15 cellular contexts compared by ENCODE assay signal in the genomic region with DNA sequence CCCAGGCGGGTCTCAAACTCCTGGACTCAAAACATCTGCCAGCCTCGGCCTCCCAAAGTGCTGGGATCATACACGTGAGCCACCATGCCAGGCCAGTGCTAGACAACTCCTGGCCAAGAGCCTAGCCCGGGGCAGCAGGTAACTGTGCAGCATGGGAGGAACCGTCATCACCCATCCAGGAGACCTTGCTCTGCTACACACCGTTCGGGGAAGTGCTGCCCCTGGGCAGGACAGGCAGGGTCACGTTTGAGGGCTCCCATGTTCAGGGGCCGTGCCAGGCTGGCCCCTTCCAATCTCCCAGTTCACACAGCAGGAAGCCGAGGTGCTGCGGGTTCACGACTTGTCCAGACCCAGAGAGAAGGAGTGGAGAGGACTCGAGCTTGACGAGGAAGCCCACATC. TPM values are rescaled to one million over a fixed set of nuclear protein-coding genes. Genes with fewer than 3 reads are reported as not detected.
DNase-seq lines count a peak whose midpoint lies in the region; ATAC-seq, FAIRE-seq and TF ChIP-seq lines count a peak whose summit lies in the region.
"Had no signal": no experiment of that assay in that cellular context is flagged by ENCODE, and none has a peak within 500 bp of the region (broad histone marks: within the 10 kb centered on the region; RNA-seq: fewer than 3 reads in every experiment).

No MANE protein-coding gene starts in this region.

- intact Hi-C loops in left cardiac atrium (cut with DNase I): no loop called here
- intact Hi-C loops in cardiac septum (cut with DNase I): no loop called here
- intact Hi-C loops in kidney (cut with DNase I): no loop called here
- intact Hi-C loops in spleen (cut with DNase I; ENCODE audit: low total_unique reads): no loop called here

- DNase-seq in left cardiac atrium (peak; percentile 14), cardiac septum (ENCODE audit: low spot score) (no peak), kidney (peak; percentile 58), neuronal stem cell (ENCODE audit: low spot score) (no peak), spleen (peak; percentile 74), HK-2 (ENCODE audit: unreplicated experiment) (no peak), GM10266 (ENCODE audit: extremely low spot score) (no peak)
- DNase-seq: ACHN; CD4-positive, CD25-positive, alpha-beta regulatory T cell; H7 had no signal

- no peak overlapping the region for H2BK5ac ChIP-seq in neuronal stem cell (ENCODE audit: low read length)

- H3K4me2 ChIP-seq in neuronal stem cell (ENCODE audit: insufficient read depth, low read length, poor library complexity, severe bottlenecking): no peak overlapping the region
- H3K4me2 ChIP-seq: BLaER1 treated with 17β-estradiol and CSF1 and Interleukin-3, amounts not matched to agents 10 nM and 100 nM; GM23338 had no signal

- peaks cover 0 to 2% (median 0%) of the 10 kb centered on the region in 3 experiments for H3K27me3 ChIP-seq in neuronal stem cell (ENCODE audit: control insufficient read depth in 3 of 3, insufficient read depth in 3 of 3, low read depth in 1 of 3, low read length in 3 of 3)
- H3K27me3 ChIP-seq in spleen (replicated peaks in 1 of 7): no peaks in the 10 kb centered on the region
- H3K27me3 ChIP-seq: BLaER1 treated with 17β-estradiol and CSF1 and Interleukin-3, amounts not matched to agents 10 nM and 100 nM had no signal

- no peak overlapping the region for H3K14ac ChIP-seq in neuronal stem cell (ENCODE audit: low read length)

- H2AFZ ChIP-seq in neuronal stem cell (ENCODE audit: low read length): no peak overlapping the region
- H2AFZ ChIP-seq: GM23338 had no signal

- H2BK15ac ChIP-seq in neuronal stem cell (ENCODE audit: low read length): no peak overlapping the region

- peak overlapping the region; percentile 15 for H3K18ac ChIP-seq in neuronal stem cell (ENCODE audit: low read length)

- no peak overlapping the region for H4K8ac ChIP-seq in neuronal stem cell (ENCODE audit: low read depth, low read length)

- no peak overlapping the region for H2BK12ac ChIP-seq in neuronal stem cell (ENCODE audit: low read length)

- H3K4me3 ChIP-seq in kidney (ENCODE audit: low read length in 2 of 2): no peak overlapping the region
- H3K4me3 ChIP-seq in neuronal stem cell (ENCODE audit: low read length in 2 of 2): no peak overlapping the region
- no peak overlapping the region for H3K4me3 ChIP-seq in spleen
- H3K4me3 ChIP-seq: BLaER1 treated with 17β-estradiol and CSF1 and Interleukin-3, amounts not matched to agents 10 nM and 100 nM; GM12878; GM23338 had no signal

- H2AK5ac ChIP-seq in neuronal stem cell (ENCODE audit: low read depth, low read length): no peak overlapping the region

- no peak for FAIRE-seq in kidney (lab: Jason Lieb, UNC)
- FAIRE-seq: GM12878, GM18507 had no signal

- H3K4ac ChIP-seq in neuronal stem cell (ENCODE audit: low read length): no peak overlapping the region

- no peak overlapping the region for H3K9ac ChIP-seq in kidney (ENCODE audit: low read length in 2 of 2)
- H3K9ac ChIP-seq in neuronal stem cell (ENCODE audit: low read depth, low read length, poor library complexity): no peak overlapping the region
- H3K9ac ChIP-seq: BLaER1 treated with 17β-estradiol and CSF1 and Interleukin-3, amounts not matched to agents 10 nM and 100 nM had no signal

- no peaks in the 10 kb centered on the region for H3K9me3 ChIP-seq in kidney (ENCODE audit: control insufficient read depth in 1 of 2, low read length in 2 of 2)
- H3K9me3 ChIP-seq in neuronal stem cell (replicated peaks in 1 of 2; ENCODE audit: control insufficient read depth in 2 of 2, insufficient read depth in 1 of 2, low read depth in 1 of 2, low read length in 2 of 2): no peaks in the 10 kb centered on the region
- H3K9me3 ChIP-seq in spleen: no peaks in the 10 kb centered on the region
- H3K9me3 ChIP-seq: BLaER1 treated with 17β-estradiol and CSF1 and Interleukin-3, amounts not matched to agents 10 nM and 100 nM had no signal

- TF ChIP-seq POLR2A in spleen (IDR thresholded peaks at IDR 0.05): no peak

- no peak overlapping the region for H4K91ac ChIP-seq in neuronal stem cell (ENCODE audit: low read depth, low read length, poor library complexity)

- peaks cover 0 to 9% of the 10 kb centered on the region in 2 donors for H3K36me3 ChIP-seq in kidney (ENCODE audit: control insufficient read depth in 1 of 2, insufficient read depth in 2 of 2, low read length in 2 of 2)
- H3K36me3 ChIP-seq in neuronal stem cell (replicated peaks in 1 of 2; ENCODE audit: control insufficient read depth in 2 of 2, insufficient read depth in 2 of 2, low read length in 2 of 2): peaks cover 7 to 85% of the 10 kb centered on the region in 2 donors
- H3K36me3 ChIP-seq in spleen: peaks cover 0 to 95% (median 36%) of the 10 kb centered on the region in 6 donors

- H2BK120ac ChIP-seq in neuronal stem cell (ENCODE audit: low read depth, low read length): no peak overlapping the region

- H3K4me1 ChIP-seq in kidney (ENCODE audit: control insufficient read depth in 1 of 2, insufficient read depth in 1 of 2, low read depth in 1 of 2, low read length in 2 of 2) (no peaks in the 10 kb centered on the region), neuronal stem cell (ENCODE audit: control insufficient read depth in 2 of 2, insufficient read depth in 1 of 2, low read depth in 1 of 2, low read length in 2 of 2) (peaks cover 0 to 14% of the 10 kb centered on the region in 2 donors), spleen (peaks cover 0 to 54% (median 6%) of the 10 kb centered on the region in 6 donors)

- ATAC-seq in left cardiac atrium (no peak), HG02870 (IDR thresholded peaks at IDR 0.05; ENCODE audit: unreplicated experiment) (no peak)
- ATAC-seq: GM12878, GM23338 had no signal

- no peak overlapping the region for H3K27ac ChIP-seq in kidney (ENCODE audit: low read depth in 2 of 2, low read length in 2 of 2)
- H3K27ac ChIP-seq in neuronal stem cell (replicated peaks; ENCODE audit: low read length): no peak overlapping the region
- no peak overlapping the region for H3K27ac ChIP-seq in spleen
- H3K27ac ChIP-seq: BLaER1 treated with 17β-estradiol and CSF1 and Interleukin-3, amounts not matched to agents 10 nM and 100 nM had no signal

- H3K23ac ChIP-seq in neuronal stem cell (ENCODE audit: low read depth, low read length, poor library complexity): no peak overlapping the region

- peaks cover 2% of the 10 kb centered on the region for H3K79me1 ChIP-seq in neuronal stem cell (ENCODE audit: low read depth, low read length)

- no CpG with 5 or more reads among the region's 14 CpGs for WGBS in neuronal stem cell (ENCODE audit: extremely low coverage in 2 of 2, insufficient read length in 2 of 2, insufficient replicate concordance in 1 of 2), 2 donors
- 93 to 96% (median 93%) methylated on average over 14 of the region's 14 CpGs for WGBS in spleen, 5 donors

- TF ChIP-seq CTCF in kidney (IDR thresholded peaks at IDR 0.05; ENCODE audit: borderline replicate concordance, extremely low read depth, insufficient read depth): no peak
- TF ChIP-seq CTCF in spleen (IDR thresholded peaks at IDR 0.05 in 8 of 11, conservative IDR thresholded peaks at IDR 0.05 in 3 of 11): no peak
- no peak for TF ChIP-seq CTCF in GM10266 (IDR thresholded peaks at IDR 0.05; ENCODE audit: control insufficient read depth, insufficient read depth, low read depth, missing control alignments)

RNA-seq across cellular contexts. Expression of a gene that starts 35.1 kb away (rescaled TPM):
- 10 to 100 TPM; 23.7 to 27.0 TPM for total RNA-seq in left cardiac atrium
- 23.7 TPM for total RNA-seq in cardiac septum
- total RNA-seq in kidney: 37.9 TPM
- 52.7 TPM for polyA plus RNA-seq in kidney (ENCODE audit: insufficient read depth, low read depth, low replicate concordance)
- polyA plus RNA-seq in neuronal stem cell (2013, experiment 1 of 2): 18.7 TPM
- 18.2 TPM for polyA plus RNA-seq in neuronal stem cell (2013, experiment 2 of 2)
- total RNA-seq in spleen: 10 to 100 TPM; 27.1 to 35.5 (median 34.0) TPM
- polyA plus RNA-seq in spleen: 10 to 100 TPM; 25.1 to 40.9 (median 35.8) TPM

RNA-seq across cellular contexts. Expression of a gene that starts 55.5 kb away (rescaled TPM):
- 10 to 100 TPM; 36.6 to 37.9 TPM for total RNA-seq in left cardiac atrium
- total RNA-seq in cardiac septum: 48.3 TPM
- total RNA-seq in kidney: 57.9 TPM
- polyA plus RNA-seq in kidney (ENCODE audit: insufficient read depth, low read depth, low replicate concordance): 57.1 TPM
- 24.9 TPM for polyA plus RNA-seq in neuronal stem cell (2013, experiment 1 of 2)
- 24.3 TPM for polyA plus RNA-seq in neuronal stem cell (2013, experiment 2 of 2)
- 100 to 1,000 TPM in 1 of 7 donors, 10 to 100 TPM in 6; 63.9 to 113 (median 77.9) TPM for total RNA-seq in spleen
- 100 to 1,000 TPM in 2 of 3 donors, 10 to 100 TPM in 1; 69.5 to 109 (median 105) TPM for polyA plus RNA-seq in spleen

Comparison
In these comparisons a context has a peak if more than half of its experiments do, and no peak if none do; other contexts are left out.
1. DNase-seq: peak in left cardiac atrium (single experiment), kidney (single experiment) and spleen (single experiment); none in cardiac septum (single experiment), neuronal stem cell (single experiment), HK-2 (single experiment) and GM10266 (single experiment).